ENCODE assay signal across 8 cellular contexts in the genomic region with DNA sequence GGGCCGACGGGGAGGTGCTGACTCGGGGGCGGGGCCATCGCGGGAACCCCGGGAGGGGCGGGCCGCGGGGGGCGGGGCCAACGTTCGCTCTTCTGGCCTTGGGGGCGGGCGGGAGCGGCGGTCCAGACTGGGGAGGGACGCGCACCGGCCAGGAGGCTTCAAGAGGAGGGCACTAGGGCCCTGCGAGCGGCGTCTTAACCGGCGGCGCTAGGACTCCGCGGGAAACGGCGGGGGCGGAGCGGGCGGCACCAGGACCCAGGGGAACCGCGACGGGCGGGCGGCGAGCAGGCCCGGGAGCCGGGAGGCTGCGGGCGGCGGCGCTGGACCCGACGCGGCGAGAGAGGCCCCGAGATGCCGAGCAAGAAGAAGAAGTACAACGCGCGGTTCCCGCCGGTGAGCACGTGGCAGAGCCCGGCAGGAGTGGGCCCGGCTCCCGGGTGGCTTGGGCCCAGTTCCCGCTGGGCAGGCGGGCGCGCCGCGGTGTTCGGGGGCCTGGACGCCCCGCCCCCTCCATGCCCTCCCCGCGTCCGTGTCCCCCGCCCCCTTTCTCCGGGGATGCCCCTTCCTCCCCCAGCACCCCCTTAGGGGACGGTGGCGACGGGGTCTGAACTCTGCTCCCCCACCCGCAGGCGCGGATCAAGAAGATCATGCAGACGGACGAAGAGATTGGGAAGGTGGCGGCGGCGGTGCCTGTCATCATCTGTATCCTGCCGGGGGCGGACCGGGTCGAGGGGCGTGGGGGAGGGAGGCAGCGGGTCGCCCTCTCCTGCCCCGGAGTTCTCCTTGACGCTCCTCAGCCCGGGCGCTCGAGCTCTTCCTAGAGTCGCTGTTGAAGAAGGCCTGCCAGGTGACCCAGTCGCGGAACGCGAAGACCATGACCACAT. TPM values are rescaled to one million over a fixed set of nuclear protein-coding genes. Genes with fewer than 3 reads are reported as not detected.
DNase-seq lines count a peak whose midpoint lies in the region; ATAC-seq and TF ChIP-seq lines count a peak whose summit lies in the region.

A gene with protein sequence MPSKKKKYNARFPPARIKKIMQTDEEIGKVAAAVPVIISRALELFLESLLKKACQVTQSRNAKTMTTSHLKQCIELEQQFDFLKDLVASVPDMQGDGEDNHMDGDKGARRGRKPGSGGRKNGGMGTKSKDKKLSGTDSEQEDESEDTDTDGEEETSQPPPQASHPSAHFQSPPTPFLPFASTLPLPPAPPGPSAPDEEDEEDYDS (plus strand): TSS at position 276 of the 884 bp plus-strand sequence. CDS start 76 bp downstream, at position 352.

- ATAC-seq in GM18909 (IDR thresholded peaks at IDR 0.05; ENCODE audit: poor library complexity, unreplicated experiment) (peak; percentile 83), HG03159 (IDR thresholded peaks at IDR 0.05; ENCODE audit: unreplicated experiment) (peak; percentile 80)

- peaks cover 19% of the 10 kb centered on the region for H3K36me3 ChIP-seq in ACC112 (ENCODE audit: insufficient read depth, low read length)
- H3K36me3 ChIP-seq in mammary epithelial cell (ENCODE audit: insufficient read depth, low read length), result peaks cover 5% of the 10 kb centered on the region
- H3K36me3 ChIP-seq in iPS-20b (ENCODE audit: insufficient read depth, low read depth, low read length), result peaks cover 15% of the 10 kb centered on the region

- no TSS peak for BruUV-seq in mammary epithelial cell (replicated peaks; lab: Mats Ljungman, UMichigan)

- H3K27me3 ChIP-seq in ACC112 (ENCODE audit: insufficient read depth, low read length) (no peaks in the 10 kb centered on the region), mammary epithelial cell (ENCODE audit: insufficient read depth, low read length) (no peaks in the 10 kb centered on the region), iPS-20b (ENCODE audit: insufficient read depth, low read length) (no peaks in the 10 kb centered on the region)

- peak within 1 kb of the TSS; percentile 5 for H2AFZ ChIP-seq in ACC112 (ENCODE audit: low read length, unreplicated experiment)
- peak within 1 kb of the TSS; percentile 57 for H2AFZ ChIP-seq in mammary epithelial cell (ENCODE audit: low read depth, low read length)

- CTCF ChIA-PET in mammary epithelial cell (lab: Charles Lee; ENCODE audit: low non-redundant PET), result no interaction called here

- H3K4me3 ChIP-seq in ACC112 (ENCODE audit: low read depth, low read length) (peak within 1 kb of the TSS; percentile 97), WI38 (ENCODE audit: low read depth, low read length) (peak within 1 kb of the TSS; percentile 84), mammary epithelial cell (replicated peaks in 1 of 3; ENCODE audit: insufficient read depth in 1 of 3, low read depth in 2 of 3, low read length in 3 of 3) (peak within 1 kb of the TSS; percentile 66 to 83 (median 80)), iPS-20b (ENCODE audit: low read length) (peak within 1 kb of the TSS; percentile 97), skin epidermis (peak within 1 kb of the TSS; percentile 77 to 98 (median 96))

- no peaks in the 10 kb centered on the region for H4K20me1 ChIP-seq in mammary epithelial cell (ENCODE audit: insufficient read depth, low read length)

- peak within 1 kb of the TSS; percentile 92 for H3K4me2 ChIP-seq in mammary epithelial cell (ENCODE audit: insufficient read depth, low read depth, low read length)

- no peaks in the 10 kb centered on the region for H3K9me3 ChIP-seq in mammary epithelial cell (replicated peaks; ENCODE audit: insufficient read depth, low read length)
- H3K9me3 ChIP-seq in iPS-20b (ENCODE audit: insufficient read depth, low read depth, low read length), result no peaks in the 10 kb centered on the region

- intact Hi-C loops in mammary epithelial cell (cut with micrococcal nuclease), result loop anchor here (1.0 to 5.0 kb wide), 3 partner anchors 19 to 257 kb away; a partner anchor contains a TSS

- peaks cover 49% of the 10 kb centered on the region for H3K4me1 ChIP-seq in ACC112 (ENCODE audit: control insufficient read depth, insufficient read depth, low read length, unreplicated experiment)
- peaks cover 60% of the 10 kb centered on the region for H3K4me1 ChIP-seq in mammary epithelial cell (ENCODE audit: insufficient read depth, low read length)
- peaks cover 6% of the 10 kb centered on the region; the same call in 1 of the 2 replicates for H3K4me1 ChIP-seq in iPS-20b (ENCODE audit: insufficient read depth, low read length)

- TF ChIP-seq CTCF in WI38 (IDR thresholded peaks at IDR 0.05; ENCODE audit: low read depth, low read length) (no peak), mammary epithelial cell (conservative IDR thresholded peaks at IDR 0.05 in 1 of 2, IDR thresholded peaks at IDR 0.05 in 1 of 2; ENCODE audit: extremely low read depth in 1 of 2, insufficient read depth in 1 of 2, low read depth in 1 of 2, low read length in 2 of 2) (no peak)

- peaks cover 53% of the 10 kb centered on the region for H3K79me2 ChIP-seq in ACC112 (ENCODE audit: control insufficient read depth, insufficient read depth, low read length, unreplicated experiment)
- peaks cover 61% of the 10 kb centered on the region for H3K79me2 ChIP-seq in mammary epithelial cell (ENCODE audit: insufficient read depth, low read length)

- dilution Hi-C loops in mammary epithelial cell (cut with HindIII; ENCODE audit: low sequenced_read_pairs), result no loop called here

- peak; percentile 97 for DNase-seq in NCI-H2227 treated with DMSO at 0.1 percent for 48 hours (lab: John Stamatoyannopoulos, UW)
- peak; percentile 97 for DNase-seq in mammary epithelial cell

- H3K9ac ChIP-seq in mammary epithelial cell (ENCODE audit: insufficient read depth, low read length), result peak within 1 kb of the TSS; percentile 76
- H3K9ac ChIP-seq in iPS-20b (ENCODE audit: low read depth, low read length), result peak within 1 kb of the TSS; percentile 94

- H3K27ac ChIP-seq in ACC112 (ENCODE audit: low read depth, low read length), result peak within 1 kb of the TSS; percentile 91
- H3K27ac ChIP-seq in mammary epithelial cell (ENCODE audit: insufficient read depth, low read depth, low read length), result peak within 1 kb of the TSS; percentile 92
- H3K27ac ChIP-seq in iPS-20b (ENCODE audit: low read length), result peak within 1 kb of the TSS; percentile 55
- H3K27ac ChIP-seq in skin epidermis, result peak within 1 kb of the TSS; percentile 92 to 100 (median 97)

- no CpG with 5 or more reads among the region's 102 CpGs for WGBS in mammary epithelial cell (ENCODE audit: low coverage, missing lambda C conversion rate)

- in situ Hi-C loops in mammary epithelial cell (cut with MboI; ENCODE audit: low sequenced_read_pairs in 2 of 2), result no loop called here

RNA-seq across cellular contexts. Expression of the gene that starts here (rescaled TPM):
- total RNA-seq in mammary epithelial cell, result 100 to 1,000 TPM; 121 to 396 TPM
- polyA plus RNA-seq in mammary epithelial cell, result 262 TPM
- polyA minus RNA-seq in mammary epithelial cell, result 99.5 TPM

Comparison
In these comparisons a context has a peak if more than half of its experiments do, and no peak if none do; other contexts are left out.
1. Peak in every context shown above with its lines: DNase-seq, ATAC-seq, H3K4me3 ChIP-seq and H3K27ac ChIP-seq.